1 cellular context compared by ENCODE assay signal in genomic region chr21:46421756-46422555, GRCh38.
TF ChIP-seq lines count a peak whose summit lies in the region.

No MANE protein-coding gene starts in this region.

TF ChIP-seq in GM23338, 12 proteins besides CTCF, POLR2A, EP300 and RAD21 (continued from another document):
- TF ChIP-seq, protein P1, sequence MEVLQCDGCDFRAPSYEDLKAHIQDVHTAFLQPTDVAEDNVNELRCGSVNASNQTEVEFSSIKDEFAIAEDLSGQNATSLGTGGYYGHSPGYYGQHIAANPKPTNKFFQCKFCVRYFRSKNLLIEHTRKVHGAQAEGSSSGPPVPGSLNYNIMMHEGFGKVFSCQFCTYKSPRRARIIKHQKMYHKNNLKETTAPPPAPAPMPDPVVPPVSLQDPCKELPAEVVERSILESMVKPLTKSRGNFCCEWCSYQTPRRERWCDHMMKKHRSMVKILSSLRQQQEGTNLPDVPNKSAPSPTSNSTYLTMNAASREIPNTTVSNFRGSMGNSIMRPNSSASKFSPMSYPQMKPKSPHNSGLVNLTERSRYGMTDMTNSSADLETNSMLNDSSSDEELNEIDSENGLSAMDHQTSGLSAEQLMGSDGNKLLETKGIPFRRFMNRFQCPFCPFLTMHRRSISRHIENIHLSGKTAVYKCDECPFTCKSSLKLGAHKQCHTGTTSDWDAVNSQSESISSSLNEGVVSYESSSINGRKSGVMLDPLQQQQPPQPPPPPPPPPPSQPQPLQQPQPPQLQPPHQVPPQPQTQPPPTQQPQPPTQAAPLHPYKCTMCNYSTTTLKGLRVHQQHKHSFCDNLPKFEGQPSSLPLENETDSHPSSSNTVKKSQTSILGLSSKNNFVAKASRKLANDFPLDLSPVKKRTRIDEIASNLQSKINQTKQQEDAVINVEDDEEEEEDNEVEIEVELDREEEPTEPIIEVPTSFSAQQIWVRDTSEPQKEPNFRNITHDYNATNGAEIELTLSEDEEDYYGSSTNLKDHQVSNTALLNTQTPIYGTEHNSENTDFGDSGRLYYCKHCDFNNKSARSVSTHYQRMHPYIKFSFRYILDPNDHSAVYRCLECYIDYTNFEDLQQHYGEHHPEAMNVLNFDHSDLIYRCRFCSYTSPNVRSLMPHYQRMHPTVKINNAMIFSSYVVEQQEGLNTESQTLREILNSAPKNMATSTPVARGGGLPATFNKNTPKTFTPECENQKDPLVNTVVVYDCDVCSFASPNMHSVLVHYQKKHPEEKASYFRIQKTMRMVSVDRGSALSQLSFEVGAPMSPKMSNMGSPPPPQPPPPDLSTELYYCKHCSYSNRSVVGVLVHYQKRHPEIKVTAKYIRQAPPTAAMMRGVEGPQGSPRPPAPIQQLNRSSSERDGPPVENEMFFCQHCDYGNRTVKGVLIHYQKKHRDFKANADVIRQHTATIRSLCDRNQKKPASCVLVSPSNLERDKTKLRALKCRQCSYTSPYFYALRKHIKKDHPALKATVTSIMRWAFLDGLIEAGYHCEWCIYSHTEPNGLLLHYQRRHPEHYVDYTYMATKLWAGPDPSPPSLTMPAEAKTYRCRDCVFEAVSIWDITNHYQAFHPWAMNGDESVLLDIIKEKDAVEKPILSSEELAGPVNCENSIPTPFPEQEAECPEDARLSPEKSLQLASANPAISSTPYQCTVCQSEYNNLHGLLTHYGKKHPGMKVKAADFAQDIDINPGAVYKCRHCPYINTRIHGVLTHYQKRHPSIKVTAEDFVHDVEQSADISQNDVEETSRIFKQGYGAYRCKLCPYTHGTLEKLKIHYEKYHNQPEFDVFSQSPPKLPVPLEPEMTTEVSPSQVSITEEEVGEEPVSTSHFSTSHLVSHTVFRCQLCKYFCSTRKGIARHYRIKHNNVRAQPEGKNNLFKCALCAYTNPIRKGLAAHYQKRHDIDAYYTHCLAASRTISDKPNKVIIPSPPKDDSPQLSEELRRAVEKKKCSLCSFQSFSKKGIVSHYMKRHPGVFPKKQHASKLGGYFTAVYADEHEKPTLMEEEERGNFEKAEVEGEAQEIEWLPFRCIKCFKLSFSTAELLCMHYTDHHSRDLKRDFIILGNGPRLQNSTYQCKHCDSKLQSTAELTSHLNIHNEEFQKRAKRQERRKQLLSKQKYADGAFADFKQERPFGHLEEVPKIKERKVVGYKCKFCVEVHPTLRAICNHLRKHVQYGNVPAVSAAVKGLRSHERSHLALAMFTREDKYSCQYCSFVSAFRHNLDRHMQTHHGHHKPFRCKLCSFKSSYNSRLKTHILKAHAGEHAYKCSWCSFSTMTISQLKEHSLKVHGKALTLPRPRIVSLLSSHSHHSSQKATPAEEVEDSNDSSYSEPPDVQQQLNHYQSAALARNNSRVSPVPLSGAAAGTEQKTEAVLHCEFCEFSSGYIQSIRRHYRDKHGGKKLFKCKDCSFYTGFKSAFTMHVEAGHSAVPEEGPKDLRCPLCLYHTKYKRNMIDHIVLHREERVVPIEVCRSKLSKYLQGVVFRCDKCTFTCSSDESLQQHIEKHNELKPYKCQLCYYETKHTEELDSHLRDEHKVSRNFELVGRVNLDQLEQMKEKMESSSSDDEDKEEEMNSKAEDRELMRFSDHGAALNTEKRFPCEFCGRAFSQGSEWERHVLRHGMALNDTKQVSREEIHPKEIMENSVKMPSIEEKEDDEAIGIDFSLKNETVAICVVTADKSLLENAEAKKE (CRISPR knock-in tag; IDR thresholded peaks at IDR 0.05): no peak
- TF ChIP-seq, protein P2, sequence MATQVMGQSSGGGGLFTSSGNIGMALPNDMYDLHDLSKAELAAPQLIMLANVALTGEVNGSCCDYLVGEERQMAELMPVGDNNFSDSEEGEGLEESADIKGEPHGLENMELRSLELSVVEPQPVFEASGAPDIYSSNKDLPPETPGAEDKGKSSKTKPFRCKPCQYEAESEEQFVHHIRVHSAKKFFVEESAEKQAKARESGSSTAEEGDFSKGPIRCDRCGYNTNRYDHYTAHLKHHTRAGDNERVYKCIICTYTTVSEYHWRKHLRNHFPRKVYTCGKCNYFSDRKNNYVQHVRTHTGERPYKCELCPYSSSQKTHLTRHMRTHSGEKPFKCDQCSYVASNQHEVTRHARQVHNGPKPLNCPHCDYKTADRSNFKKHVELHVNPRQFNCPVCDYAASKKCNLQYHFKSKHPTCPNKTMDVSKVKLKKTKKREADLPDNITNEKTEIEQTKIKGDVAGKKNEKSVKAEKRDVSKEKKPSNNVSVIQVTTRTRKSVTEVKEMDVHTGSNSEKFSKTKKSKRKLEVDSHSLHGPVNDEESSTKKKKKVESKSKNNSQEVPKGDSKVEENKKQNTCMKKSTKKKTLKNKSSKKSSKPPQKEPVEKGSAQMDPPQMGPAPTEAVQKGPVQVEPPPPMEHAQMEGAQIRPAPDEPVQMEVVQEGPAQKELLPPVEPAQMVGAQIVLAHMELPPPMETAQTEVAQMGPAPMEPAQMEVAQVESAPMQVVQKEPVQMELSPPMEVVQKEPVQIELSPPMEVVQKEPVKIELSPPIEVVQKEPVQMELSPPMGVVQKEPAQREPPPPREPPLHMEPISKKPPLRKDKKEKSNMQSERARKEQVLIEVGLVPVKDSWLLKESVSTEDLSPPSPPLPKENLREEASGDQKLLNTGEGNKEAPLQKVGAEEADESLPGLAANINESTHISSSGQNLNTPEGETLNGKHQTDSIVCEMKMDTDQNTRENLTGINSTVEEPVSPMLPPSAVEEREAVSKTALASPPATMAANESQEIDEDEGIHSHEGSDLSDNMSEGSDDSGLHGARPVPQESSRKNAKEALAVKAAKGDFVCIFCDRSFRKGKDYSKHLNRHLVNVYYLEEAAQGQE (IDR thresholded peaks at IDR 0.05; ENCODE audit: unreplicated experiment): no peak
- no peak for TF ChIP-seq STAT1 (IDR thresholded peaks at IDR 0.05; ENCODE audit: unreplicated experiment)
- no peak for TF ChIP-seq JUNB (IDR thresholded peaks at IDR 0.05; ENCODE audit: unreplicated experiment)
- TF ChIP-seq ZNF114 (CRISPR knock-in tag; IDR thresholded peaks at IDR 0.05): no peak
- TF ChIP-seq EZH2 (IDR thresholded peaks at IDR 0.05; ENCODE audit: low read depth, unreplicated experiment): no peak
- no peak for TF ChIP-seq NANOG (IDR thresholded peaks at IDR 0.05; ENCODE audit: borderline replicate concordance)
- TF ChIP-seq ZNF331 (CRISPR knock-in tag; IDR thresholded peaks at IDR 0.05; ENCODE audit: low read depth): no peak
